ENCODE assay signal across 1 cellular context in the genomic region with DNA sequence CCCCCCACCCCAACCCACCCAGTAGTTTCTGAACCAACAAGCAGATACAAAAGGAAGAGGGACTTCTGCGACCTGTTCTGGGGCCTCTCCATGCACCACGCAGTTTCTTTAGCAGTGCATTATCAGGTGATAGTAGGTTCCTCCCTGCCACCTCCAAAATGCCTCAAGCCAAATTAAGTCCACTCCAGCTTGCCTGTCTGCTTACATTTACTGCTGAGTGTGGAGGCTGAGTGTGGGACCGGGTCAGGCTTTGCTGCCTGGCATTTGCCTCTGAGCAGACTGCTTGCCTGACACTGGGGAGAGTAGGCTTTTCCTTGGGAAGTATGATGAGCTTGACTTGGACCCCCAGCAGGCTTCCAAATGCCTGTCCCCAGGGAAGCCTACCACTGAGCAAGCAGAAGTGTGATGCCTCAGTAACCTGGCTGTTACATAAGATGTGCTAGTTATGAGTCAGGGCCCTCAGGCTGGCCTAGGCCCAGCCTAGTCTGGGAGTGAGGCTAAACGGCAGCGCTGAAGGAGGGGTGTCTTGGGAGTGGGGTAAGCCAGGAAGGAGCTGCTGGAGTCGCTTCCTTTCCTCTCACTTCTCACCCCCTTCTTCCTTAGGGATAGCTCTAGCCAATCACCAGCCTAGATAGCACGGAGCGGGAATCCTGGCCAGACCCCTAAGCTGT.
TF ChIP-seq lines count a peak whose summit lies in the region.

No MANE protein-coding gene starts in this region.

TF ChIP-seq in IMR-90, 13 proteins besides CTCF, POLR2A, EP300 and RAD21:
- TF ChIP-seq, protein P1, sequence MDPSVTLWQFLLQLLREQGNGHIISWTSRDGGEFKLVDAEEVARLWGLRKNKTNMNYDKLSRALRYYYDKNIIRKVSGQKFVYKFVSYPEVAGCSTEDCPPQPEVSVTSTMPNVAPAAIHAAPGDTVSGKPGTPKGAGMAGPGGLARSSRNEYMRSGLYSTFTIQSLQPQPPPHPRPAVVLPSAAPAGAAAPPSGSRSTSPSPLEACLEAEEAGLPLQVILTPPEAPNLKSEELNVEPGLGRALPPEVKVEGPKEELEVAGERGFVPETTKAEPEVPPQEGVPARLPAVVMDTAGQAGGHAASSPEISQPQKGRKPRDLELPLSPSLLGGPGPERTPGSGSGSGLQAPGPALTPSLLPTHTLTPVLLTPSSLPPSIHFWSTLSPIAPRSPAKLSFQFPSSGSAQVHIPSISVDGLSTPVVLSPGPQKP (IDR thresholded peaks at IDR 0.05; ENCODE audit: borderline replicate concordance, low read depth, low read length) = no peak
- TF ChIP-seq CHD1 (IDR thresholded peaks at IDR 0.05; ENCODE audit: low read depth, low read length) (no peak), RCOR1 (IDR thresholded peaks at IDR 0.05; ENCODE audit: insufficient replicate concordance, low read length) (no peak), RFX5 (IDR thresholded peaks at IDR 0.05; ENCODE audit: low read depth, low read length) (no peak), CEBPB (IDR thresholded peaks at IDR 0.05; ENCODE audit: low read depth, low read length) (no peak), MXI1 (IDR thresholded peaks at IDR 0.05; ENCODE audit: borderline replicate concordance, low read depth, low read length) (no peak), NFE2L2 (IDR thresholded peaks at IDR 0.05; ENCODE audit: low read depth, low read length) (no peak), SMC3 (IDR thresholded peaks at IDR 0.05; ENCODE audit: low read depth, low read length) (no peak), MAZ (IDR thresholded peaks at IDR 0.05; ENCODE audit: borderline replicate concordance, low read depth, low read length) (no peak), BHLHE40 (IDR thresholded peaks at IDR 0.05; ENCODE audit: low read depth, low read length) (no peak), FOS (IDR thresholded peaks at IDR 0.05; ENCODE audit: low read depth, low read length) (no peak)
- TF ChIP-seq, protein P2, sequence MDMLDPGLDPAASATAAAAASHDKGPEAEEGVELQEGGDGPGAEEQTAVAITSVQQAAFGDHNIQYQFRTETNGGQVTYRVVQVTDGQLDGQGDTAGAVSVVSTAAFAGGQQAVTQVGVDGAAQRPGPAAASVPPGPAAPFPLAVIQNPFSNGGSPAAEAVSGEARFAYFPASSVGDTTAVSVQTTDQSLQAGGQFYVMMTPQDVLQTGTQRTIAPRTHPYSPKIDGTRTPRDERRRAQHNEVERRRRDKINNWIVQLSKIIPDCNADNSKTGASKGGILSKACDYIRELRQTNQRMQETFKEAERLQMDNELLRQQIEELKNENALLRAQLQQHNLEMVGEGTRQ (IDR thresholded peaks at IDR 0.05; ENCODE audit: low read depth, low read length) = no peak
